ENCODE assay signal across 13 cellular contexts in genomic region chr16:88195021-88195581, GRCh38.
A peak's percentile ranks its signal among the peaks of the same experiment; 100 is the strongest.
DNase-seq lines count a peak whose midpoint lies in the region; FAIRE-seq and TF ChIP-seq lines count a peak whose summit lies in the region.
"Had no signal": no experiment of that assay in that cellular context is flagged by ENCODE, and none has a peak within 500 bp of the region (broad histone marks: within the 10 kb centered on the region; RNA-seq: fewer than 3 reads in every experiment).

No MANE protein-coding gene starts in this region.

- no peaks in the 10 kb centered on the region for H3K36me3 ChIP-seq in neuronal stem cell (replicated peaks in 1 of 2; ENCODE audit: control insufficient read depth in 2 of 2, insufficient read depth in 2 of 2, low read length in 2 of 2)
- no peaks in the 10 kb centered on the region for H3K36me3 ChIP-seq in vagina
- no peaks in the 10 kb centered on the region for H3K36me3 ChIP-seq in brain microvascular endothelial cell (replicated peaks)
- H3K36me3 ChIP-seq in small intestine (ENCODE audit: control insufficient read depth in 2 of 2, insufficient read depth in 2 of 2, low read length in 2 of 2) = no peaks in the 10 kb centered on the region
- H3K36me3 ChIP-seq: heart left ventricle had no signal

- no peak for FAIRE-seq in small intestine (lab: Jason Lieb, UNC)

- H2BK12ac ChIP-seq in neuronal stem cell (ENCODE audit: low read length) = no peak overlapping the region

- no peak overlapping the region for H4K8ac ChIP-seq in neuronal stem cell (ENCODE audit: low read depth, low read length)

- H3K4me2 ChIP-seq in neuronal stem cell (ENCODE audit: insufficient read depth, low read length, poor library complexity, severe bottlenecking) = no peak overlapping the region

- H3K79me1 ChIP-seq in neuronal stem cell (ENCODE audit: low read depth, low read length) = no peaks in the 10 kb centered on the region

- no peak overlapping the region for H4K91ac ChIP-seq in neuronal stem cell (ENCODE audit: low read depth, low read length, poor library complexity)

- no peak overlapping the region for H3K23ac ChIP-seq in neuronal stem cell (ENCODE audit: low read depth, low read length, poor library complexity)

- TF ChIP-seq CTCF in coronary artery (IDR thresholded peaks at IDR 0.05) = no peak
- no peak for TF ChIP-seq CTCF in vagina (IDR thresholded peaks at IDR 0.05)
- no peak for TF ChIP-seq CTCF in brain microvascular endothelial cell (IDR thresholded peaks at IDR 0.05; ENCODE audit: low read depth, low read length, missing control alignments)

- H3K4me3 ChIP-seq in coronary artery (no peak overlapping the region), neuronal stem cell (ENCODE audit: low read length in 2 of 2) (no peak overlapping the region), vagina (no peak overlapping the region), brain microvascular endothelial cell (ENCODE audit: low read depth, low read length) (no peak overlapping the region), small intestine (ENCODE audit: low read depth in 1 of 2, low read length in 2 of 2) (no peak overlapping the region)
- H3K4me3 ChIP-seq: heart left ventricle had no signal

- WGBS in neuronal stem cell (ENCODE audit: extremely low coverage in 2 of 2, insufficient read length in 2 of 2, insufficient replicate concordance in 1 of 2), 2 donors = no CpG with 5 or more reads among the region's 20 CpGs
- WGBS in small intestine, 3 donors = 36 to 74% (median 72%) methylated on average over 20 of the region's 20 CpGs

- H3K9me3 ChIP-seq in neuronal stem cell (replicated peaks in 1 of 2; ENCODE audit: control insufficient read depth in 2 of 2, insufficient read depth in 1 of 2, low read depth in 1 of 2, low read length in 2 of 2) = no peaks in the 10 kb centered on the region
- no peaks in the 10 kb centered on the region for H3K9me3 ChIP-seq in vagina
- no peaks in the 10 kb centered on the region for H3K9me3 ChIP-seq in small intestine (ENCODE audit: control insufficient read depth, low read depth)
- H3K9me3 ChIP-seq: heart left ventricle had no signal

- no peak overlapping the region for H3K4ac ChIP-seq in neuronal stem cell (ENCODE audit: low read length)

- peak overlapping the region; percentile 22 for H3K9ac ChIP-seq in neuronal stem cell (ENCODE audit: low read depth, low read length, poor library complexity)

- no peak overlapping the region for H2AFZ ChIP-seq in neuronal stem cell (ENCODE audit: low read length)

- H3K4me1 ChIP-seq in neuronal stem cell (ENCODE audit: control insufficient read depth in 2 of 2, insufficient read depth in 1 of 2, low read depth in 1 of 2, low read length in 2 of 2) (peaks cover 0 to 4% of the 10 kb centered on the region in 2 donors), vagina (peaks cover 13% of the 10 kb centered on the region), small intestine (ENCODE audit: control insufficient read depth in 2 of 2, insufficient read depth in 1 of 2, low read depth in 1 of 2, low read length in 1 of 2) (no peaks in the 10 kb centered on the region)

- peak; percentile 40 for DNase-seq in activated CD8-positive, alpha-beta memory T cell treated with anti-CD3 and anti-CD28 coated beads for 24 hours
- DNase-seq in activated CD8-positive, alpha-beta memory T cell treated with anti-CD3 and anti-CD28 coated beads, Interleukin-2, amount 50 U/mL, for 48 hours = no peak
- DNase-seq in coronary artery (ENCODE audit: low spot score) (peak; percentile 64), neuronal stem cell (ENCODE audit: low spot score) (no peak), vagina (ENCODE audit: extremely low spot score in 2 of 2) (no peak), brain microvascular endothelial cell (no peak), small intestine (no peak), globus pallidus (ENCODE audit: low spot score) (no peak)
- DNase-seq: central memory CD4-positive, alpha-beta T cell; GOT3; heart left ventricle; NCI-H1417 treated with DMSO at 0.1 percent for 48 hours; T-helper 1 cell had no signal

- H3K14ac ChIP-seq in neuronal stem cell (ENCODE audit: low read length) = no peak overlapping the region

- no peak for TF ChIP-seq POLR2A in vagina (IDR thresholded peaks at IDR 0.05)

- H3K18ac ChIP-seq in neuronal stem cell (ENCODE audit: low read length) = peak overlapping the region; percentile 5

- intact Hi-C loops in vagina (cut with DNase I) = loop anchor here (5.0 kb wide), 1 partner anchor 237 kb away; no protein-coding TSS in a partner anchor

- H2BK120ac ChIP-seq in neuronal stem cell (ENCODE audit: low read depth, low read length) = no peak overlapping the region

- no peak overlapping the region for H3K27ac ChIP-seq in coronary artery
- H3K27ac ChIP-seq in neuronal stem cell (replicated peaks; ENCODE audit: low read length) = no peak overlapping the region
- peak overlapping the region; percentile 43 for H3K27ac ChIP-seq in vagina
- H3K27ac ChIP-seq in brain microvascular endothelial cell = no peak overlapping the region
- peak overlapping the region in 1 of 2 donors; percentile 32 for H3K27ac ChIP-seq in small intestine (ENCODE audit: low read depth in 1 of 2, low read length in 1 of 2)
- H3K27ac ChIP-seq: heart left ventricle had no signal

- H3K27me3 ChIP-seq in neuronal stem cell (ENCODE audit: control insufficient read depth in 3 of 3, insufficient read depth in 3 of 3, low read depth in 1 of 3, low read length in 3 of 3) = peaks cover 0 to 17% (median 0%) of the 10 kb centered on the region in 3 experiments
- H3K27me3 ChIP-seq in vagina = no peaks in the 10 kb centered on the region
- H3K27me3 ChIP-seq in brain microvascular endothelial cell (replicated peaks) = no peaks in the 10 kb centered on the region
- H3K27me3 ChIP-seq in small intestine (ENCODE audit: control insufficient read depth in 2 of 2, insufficient read depth in 2 of 2, low read length in 2 of 2) = no peaks in the 10 kb centered on the region
- H3K27me3 ChIP-seq: heart left ventricle had no signal

- no peak overlapping the region for H2BK5ac ChIP-seq in neuronal stem cell (ENCODE audit: low read length)

- peak overlapping the region; percentile 30 for H2AK5ac ChIP-seq in neuronal stem cell (ENCODE audit: low read depth, low read length)

- H2BK15ac ChIP-seq in neuronal stem cell (ENCODE audit: low read length) = no peak overlapping the region

- in situ Hi-C loops in brain microvascular endothelial cell (cut with HindIII; ENCODE audit: low pct_ligation_motif_present, low sequenced_read_pairs) = no loop called here

Comparison
In these comparisons a context has a peak if more than half of its experiments do, and no peak if none do; other contexts are left out.
1. DNase-seq: peak in activated CD8-positive, alpha-beta memory T cell treated with anti-CD3 and anti-CD28 coated beads for 24 hours (single experiment) and coronary artery (single experiment); none in activated CD8-positive, alpha-beta memory T cell treated with anti-CD3 and anti-CD28 coated beads, Interleukin-2, amount 50 U/mL, for 48 hours (single experiment), neuronal stem cell (single experiment), vagina (0 of 2), brain microvascular endothelial cell (single experiment), small intestine (single experiment) and globus pallidus (single experiment).